ENCODE assay signal across 2 cellular contexts in the genomic region with DNA sequence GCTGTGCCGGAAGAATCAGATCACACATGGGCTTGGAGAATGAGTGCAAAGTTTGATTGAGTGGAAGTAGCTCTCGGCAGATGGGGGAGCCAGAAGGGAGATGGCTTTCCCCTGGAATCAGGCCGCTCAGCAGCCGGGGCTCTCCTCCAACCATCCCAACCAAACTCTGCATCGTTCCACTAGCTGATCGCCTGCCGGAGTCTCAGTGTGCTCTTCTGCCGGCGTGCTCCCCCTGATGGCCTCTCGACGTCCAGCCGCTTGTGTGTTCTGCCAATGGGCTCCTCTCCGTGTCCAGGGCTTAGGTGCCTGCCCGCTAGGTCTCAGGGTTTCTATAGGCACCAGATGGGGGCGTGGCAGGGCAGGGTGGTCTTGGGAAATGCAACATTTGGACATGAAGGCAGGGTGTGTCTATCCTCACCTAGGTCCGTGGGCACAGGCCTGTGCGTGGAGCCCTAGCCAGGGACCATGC.
TF ChIP-seq lines count a peak whose summit lies in the region.

No MANE protein-coding gene starts in this region.

TF ChIP-seq in HEK293T, 16 proteins besides CTCF, POLR2A, EP300 and RAD21:
- TF ChIP-seq FOXK2 (IDR thresholded peaks at IDR 0.05) (no peak), L3MBTL2 (conservative IDR thresholded peaks at IDR 0.05) (no peak), ZNF384 (IDR thresholded peaks at IDR 0.05) (no peak), SUZ12 (IDR thresholded peaks at IDR 0.05) (no peak), BHLHE40 (IDR thresholded peaks at IDR 0.05; ENCODE audit: borderline replicate concordance) (no peak), SP1 (IDR thresholded peaks at IDR 0.05) (no peak), TARDBP (IDR thresholded peaks at IDR 0.05) (no peak), NFRKB (IDR thresholded peaks at IDR 0.05) (no peak), ARNT (IDR thresholded peaks at IDR 0.05) (no peak), ELF4 (IDR thresholded peaks at IDR 0.05) (no peak), FOXM1 (IDR thresholded peaks at IDR 0.05; ENCODE audit: borderline replicate concordance) (no peak), CTBP1 (IDR thresholded peaks at IDR 0.05; ENCODE audit: borderline replicate concordance) (no peak), FOXA1 (IDR thresholded peaks at IDR 0.05) (no peak), LEF1 (IDR thresholded peaks at IDR 0.05; ENCODE audit: borderline replicate concordance) (no peak)
- TF ChIP-seq, protein P1, sequence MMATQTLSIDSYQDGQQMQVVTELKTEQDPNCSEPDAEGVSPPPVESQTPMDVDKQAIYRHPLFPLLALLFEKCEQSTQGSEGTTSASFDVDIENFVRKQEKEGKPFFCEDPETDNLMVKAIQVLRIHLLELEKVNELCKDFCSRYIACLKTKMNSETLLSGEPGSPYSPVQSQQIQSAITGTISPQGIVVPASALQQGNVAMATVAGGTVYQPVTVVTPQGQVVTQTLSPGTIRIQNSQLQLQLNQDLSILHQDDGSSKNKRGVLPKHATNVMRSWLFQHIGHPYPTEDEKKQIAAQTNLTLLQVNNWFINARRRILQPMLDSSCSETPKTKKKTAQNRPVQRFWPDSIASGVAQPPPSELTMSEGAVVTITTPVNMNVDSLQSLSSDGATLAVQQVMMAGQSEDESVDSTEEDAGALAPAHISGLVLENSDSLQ (IDR thresholded peaks at IDR 0.05), result no peak

TF ChIP-seq in GM12878, 131 proteins besides CTCF, POLR2A, EP300 and RAD21:
- TF ChIP-seq, protein P2, sequence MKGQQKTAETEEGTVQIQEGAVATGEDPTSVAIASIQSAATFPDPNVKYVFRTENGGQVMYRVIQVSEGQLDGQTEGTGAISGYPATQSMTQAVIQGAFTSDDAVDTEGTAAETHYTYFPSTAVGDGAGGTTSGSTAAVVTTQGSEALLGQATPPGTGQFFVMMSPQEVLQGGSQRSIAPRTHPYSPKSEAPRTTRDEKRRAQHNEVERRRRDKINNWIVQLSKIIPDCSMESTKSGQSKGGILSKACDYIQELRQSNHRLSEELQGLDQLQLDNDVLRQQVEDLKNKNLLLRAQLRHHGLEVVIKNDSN (IDR thresholded peaks at IDR 0.05; ENCODE audit: borderline replicate concordance, extremely low read length, insufficient read depth, low read depth, low read length), result no peak
- TF ChIP-seq, protein P3, sequence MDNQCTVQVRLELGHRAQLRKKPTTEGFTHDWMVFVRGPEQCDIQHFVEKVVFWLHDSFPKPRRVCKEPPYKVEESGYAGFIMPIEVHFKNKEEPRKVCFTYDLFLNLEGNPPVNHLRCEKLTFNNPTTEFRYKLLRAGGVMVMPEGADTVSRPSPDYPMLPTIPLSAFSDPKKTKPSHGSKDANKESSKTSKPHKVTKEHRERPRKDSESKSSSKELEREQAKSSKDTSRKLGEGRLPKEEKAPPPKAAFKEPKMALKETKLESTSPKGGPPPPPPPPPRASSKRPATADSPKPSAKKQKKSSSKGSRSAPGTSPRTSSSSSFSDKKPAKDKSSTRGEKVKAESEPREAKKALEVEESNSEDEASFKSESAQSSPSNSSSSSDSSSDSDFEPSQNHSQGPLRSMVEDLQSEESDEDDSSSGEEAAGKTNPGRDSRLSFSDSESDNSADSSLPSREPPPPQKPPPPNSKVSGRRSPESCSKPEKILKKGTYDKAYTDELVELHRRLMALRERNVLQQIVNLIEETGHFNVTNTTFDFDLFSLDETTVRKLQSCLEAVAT (IDR thresholded peaks at IDR 0.05), result no peak
- no peak for TF ChIP-seq E2F4 (IDR thresholded peaks at IDR 0.05; ENCODE audit: low read depth, low read length)
- no peak for TF ChIP-seq POLR2AphosphoS2 (IDR thresholded peaks at IDR 0.05; ENCODE audit: low read depth, low read length)
- no peak for TF ChIP-seq HDAC6 (IDR thresholded peaks at IDR 0.05; ENCODE audit: unreplicated experiment)
- no peak for TF ChIP-seq LARP7 (IDR thresholded peaks at IDR 0.05)
- TF ChIP-seq CUX1 (IDR thresholded peaks at IDR 0.05; ENCODE audit: insufficient replicate concordance, low read depth, low read length), result no peak
- TF ChIP-seq BRCA1 (IDR thresholded peaks at IDR 0.05; ENCODE audit: low read depth, low read length), result no peak
- TF ChIP-seq FOXM1 (IDR thresholded peaks at IDR 0.05; ENCODE audit: low read depth, low read length), result no peak
- TF ChIP-seq ELK1 (IDR thresholded peaks at IDR 0.05; ENCODE audit: low read depth, low read length), result no peak
- TF ChIP-seq GABPA (IDR thresholded peaks at IDR 0.05; ENCODE audit: low read depth), result no peak
- no peak for TF ChIP-seq ZBTB4 (CRISPR knock-in tag; IDR thresholded peaks at IDR 0.05)
- TF ChIP-seq NR2F1 (conservative IDR thresholded peaks at IDR 0.05), result no peak
- no peak for TF ChIP-seq PBX3 (IDR thresholded peaks at IDR 0.05; ENCODE audit: insufficient replicate concordance, low read depth, low read length)
- no peak for TF ChIP-seq NR2C1 (IDR thresholded peaks at IDR 0.05)
- no peak for TF ChIP-seq STAT3 (IDR thresholded peaks at IDR 0.05; ENCODE audit: low read depth, low read length)
- no peak for TF ChIP-seq ETV6 (conservative IDR thresholded peaks at IDR 0.05 in 1 of 2, IDR thresholded peaks at IDR 0.05 in 1 of 2; ENCODE audit: borderline replicate concordance in 1 of 2, low read depth in 1 of 2)
- TF ChIP-seq KDM1A (IDR thresholded peaks at IDR 0.05; ENCODE audit: borderline replicate concordance), result no peak
- TF ChIP-seq YBX1 (IDR thresholded peaks at IDR 0.05), result no peak
- TF ChIP-seq CBX3 (IDR thresholded peaks at IDR 0.05; ENCODE audit: borderline replicate concordance, low read depth), result no peak
